26 cellular contexts compared by ENCODE assay signal in the genomic region with DNA sequence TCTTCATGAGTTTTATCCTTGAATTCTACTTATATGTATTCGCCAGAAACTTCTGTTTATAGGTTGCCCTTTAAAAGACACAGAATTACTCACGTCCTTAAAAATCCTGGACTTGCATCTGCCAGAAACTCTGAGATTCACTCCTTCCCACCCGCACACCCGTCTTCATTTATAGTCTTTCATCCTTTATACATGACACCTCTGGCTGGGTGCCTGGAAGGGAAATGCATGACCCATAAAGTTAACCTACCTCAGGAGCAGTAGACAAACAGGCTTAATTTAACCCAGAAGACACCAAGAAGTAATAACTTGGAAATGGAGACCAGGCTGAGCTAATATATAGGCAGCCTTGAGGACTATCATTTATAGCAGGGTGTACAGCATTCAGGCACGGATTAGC.
A peak's percentile ranks its signal among the peaks of the same experiment; 100 is the strongest.
DNase-seq lines count a peak whose midpoint lies in the region; ATAC-seq and TF ChIP-seq lines count a peak whose summit lies in the region.
"Had no signal": no experiment of that assay in that cellular context is flagged by ENCODE, and none has a peak within 500 bp of the region (broad histone marks: within the 10 kb centered on the region; RNA-seq: fewer than 3 reads in every experiment).

No MANE protein-coding gene starts in this region.

- DNase-seq in EL, result peak; percentile 2
- peak; percentile 43 to 65 for DNase-seq in NCI-H446 (lab: John Stamatoyannopoulos, UW)
- DNase-seq in dedifferentiated amniotic fluid mesenchymal stem cell (ENCODE audit: extremely low spot score), result peak; percentile 47
- DNase-seq in left kidney (ENCODE audit: low read depth, low spot score), result peak; percentile 66
- no peak for DNase-seq in WTC11 (ENCODE audit: low spot score)
- DNase-seq in caudate nucleus (lab: John Stamatoyannopoulos, UW), result no peak
- no peak for DNase-seq in cerebellar nuclear complex (lab: John Stamatoyannopoulos, UW)
- DNase-seq: ACHN; activated CD8-positive, alpha-beta memory T cell treated with anti-CD3 and anti-CD28 coated beads, Interleukin-2, amount 10 ng/mL, durations not matched to agents 7 days and 5 days; activated gamma-delta T cell treated with Interleukin-2 at 50 U/mL for 16 hours; activated T-cell treated with anti-CD3 and anti-CD28 coated beads, Interleukin-2, amount 50 U/mL, for 4 hours; DMS53; H9; islet precursor cell; midbrain; MV-4-11; naive thymus-derived CD4-positive, alpha-beta T cell; NCI-H1436 treated with DMSO at 0.1 percent for 48 hours; NCI-H2107; NCI-H524; nucleus accumbens; OCI-M1; trophoblast cell had no signal

- no peak overlapping the region for H3K27ac Mint-ChIP-seq in WTC11
- H3K27ac Mint-ChIP-seq: activated CD8-positive, alpha-beta memory T cell treated with anti-CD3 and anti-CD28 coated beads, Interleukin-2, amount 10 ng/mL, durations not matched to agents 7 days and 5 days; H9; naive thymus-derived CD4-positive, alpha-beta T cell; stimulated activated memory B cell treated with anti-CD40 and anti-IgM and Interleukin-4, amounts not matched to agents 10 μg/mL and 1 μg/mL and 100 μg/mL, for 72 hours had no signal

- ATAC-seq in HG03354 (IDR thresholded peaks at IDR 0.05; ENCODE audit: poor library complexity, severe bottlenecking, unreplicated experiment) (no peak), WTC11 (no peak)
- ATAC-seq: activated CD8-positive, alpha-beta memory T cell treated with anti-CD3 and anti-CD28 coated beads, Interleukin-2, amount 10 ng/mL, durations not matched to agents 7 days and 5 days; activated T-cell treated with anti-CD3 and anti-CD28 coated beads, Interleukin-2, amount 50 U/mL, for 4 hours; naive thymus-derived CD4-positive, alpha-beta T cell; stimulated activated memory B cell treated with anti-CD40 and anti-IgM and Interleukin-4, amounts not matched to agents 10 μg/mL and 1 μg/mL and 100 μg/mL, for 72 hours had no signal

- H3K9me3 Mint-ChIP-seq in WTC11, result no peaks in the 10 kb centered on the region

- TF ChIP-seq CTCF in WTC11 (IDR thresholded peaks at IDR 0.05), result no peak

- H3K27me3 Mint-ChIP-seq in WTC11 (ENCODE audit: low read depth), result no peaks in the 10 kb centered on the region
- H3K27me3 Mint-ChIP-seq: activated CD8-positive, alpha-beta memory T cell treated with anti-CD3 and anti-CD28 coated beads, Interleukin-2, amount 10 ng/mL, durations not matched to agents 7 days and 5 days; naive thymus-derived CD4-positive, alpha-beta T cell; stimulated activated memory B cell treated with anti-CD40 and anti-IgM and Interleukin-4, amounts not matched to agents 10 μg/mL and 1 μg/mL and 100 μg/mL, for 72 hours had no signal

- POLR2A ChIA-PET in WTC11 (lab: Charles Lee), result no interaction called here

- CTCF ChIA-PET in WTC11 (lab: Charles Lee), result no interaction called here

- H3K4me1 Mint-ChIP-seq in WTC11, result 0 out of 2 replicates have a peak, but pooled peaks cover 3% of the 10 kb centered on the region
- H3K4me1 Mint-ChIP-seq: activated CD8-positive, alpha-beta memory T cell treated with anti-CD3 and anti-CD28 coated beads, Interleukin-2, amount 10 ng/mL, durations not matched to agents 7 days and 5 days; H9; naive thymus-derived CD4-positive, alpha-beta T cell; stimulated activated memory B cell treated with anti-CD40 and anti-IgM and Interleukin-4, amounts not matched to agents 10 μg/mL and 1 μg/mL and 100 μg/mL, for 72 hours had no signal

- H3K27ac ChIP-seq in caudate nucleus (ENCODE audit: low read depth, low read length), result no peak overlapping the region
- H3K27ac ChIP-seq: HL-60 had no signal

- no peak overlapping the region for H3K4me3 Mint-ChIP-seq in WTC11
- H3K4me3 Mint-ChIP-seq: activated CD8-positive, alpha-beta memory T cell treated with anti-CD3 and anti-CD28 coated beads, Interleukin-2, amount 10 ng/mL, durations not matched to agents 7 days and 5 days; activated T-cell treated with anti-CD3 and anti-CD28 coated beads, Interleukin-2, amount 50 U/mL, for 4 hours; H9; naive thymus-derived CD4-positive, alpha-beta T cell; stimulated activated memory B cell treated with anti-CD40 and anti-IgM and Interleukin-4, amounts not matched to agents 10 μg/mL and 1 μg/mL and 100 μg/mL, for 72 hours had no signal

- no peaks in the 10 kb centered on the region for H3K36me3 Mint-ChIP-seq in WTC11
- H3K36me3 Mint-ChIP-seq: activated CD8-positive, alpha-beta memory T cell treated with anti-CD3 and anti-CD28 coated beads, Interleukin-2, amount 10 ng/mL, durations not matched to agents 7 days and 5 days; naive thymus-derived CD4-positive, alpha-beta T cell; stimulated activated memory B cell treated with anti-CD40 and anti-IgM and Interleukin-4, amounts not matched to agents 10 μg/mL and 1 μg/mL and 100 μg/mL, for 72 hours had no signal

TF ChIP-seq in WTC11, 78 proteins besides CTCF, POLR2A, EP300 and RAD21:
- TF ChIP-seq, protein P1, sequence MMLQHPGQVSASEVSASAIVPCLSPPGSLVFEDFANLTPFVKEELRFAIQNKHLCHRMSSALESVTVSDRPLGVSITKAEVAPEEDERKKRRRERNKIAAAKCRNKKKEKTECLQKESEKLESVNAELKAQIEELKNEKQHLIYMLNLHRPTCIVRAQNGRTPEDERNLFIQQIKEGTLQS (CRISPR knock-in tag; conservative IDR thresholded peaks at IDR 0.05), result no peak
- TF ChIP-seq ZNF232 (CRISPR knock-in tag; IDR thresholded peaks at IDR 0.05) (no peak), FOXJ3 (CRISPR knock-in tag; IDR thresholded peaks at IDR 0.05; ENCODE audit: borderline replicate concordance) (no peak), GRHL2 (CRISPR knock-in tag; IDR thresholded peaks at IDR 0.05; ENCODE audit: insufficient replicate concordance, severe bottlenecking) (no peak), RORB (CRISPR knock-in tag; IDR thresholded peaks at IDR 0.05) (no peak), GABPB1 (CRISPR knock-in tag; IDR thresholded peaks at IDR 0.05) (no peak), ELF4 (CRISPR knock-in tag; IDR thresholded peaks at IDR 0.05; ENCODE audit: low read depth) (no peak), TEAD1 (CRISPR knock-in tag; IDR thresholded peaks at IDR 0.05) (no peak), ZNF423 (CRISPR knock-in tag; IDR thresholded peaks at IDR 0.05) (no peak), ESRRA (CRISPR knock-in tag; IDR thresholded peaks at IDR 0.05; ENCODE audit: borderline replicate concordance) (no peak), JAZF1 (CRISPR knock-in tag; IDR thresholded peaks at IDR 0.05) (no peak), ATF1 (CRISPR knock-in tag; IDR thresholded peaks at IDR 0.05) (no peak), ZNF317 (CRISPR knock-in tag; IDR thresholded peaks at IDR 0.05; ENCODE audit: borderline replicate concordance, low read depth) (no peak), SMAD4 (CRISPR knock-in tag; IDR thresholded peaks at IDR 0.05) (no peak)
- TF ChIP-seq, protein P2, sequence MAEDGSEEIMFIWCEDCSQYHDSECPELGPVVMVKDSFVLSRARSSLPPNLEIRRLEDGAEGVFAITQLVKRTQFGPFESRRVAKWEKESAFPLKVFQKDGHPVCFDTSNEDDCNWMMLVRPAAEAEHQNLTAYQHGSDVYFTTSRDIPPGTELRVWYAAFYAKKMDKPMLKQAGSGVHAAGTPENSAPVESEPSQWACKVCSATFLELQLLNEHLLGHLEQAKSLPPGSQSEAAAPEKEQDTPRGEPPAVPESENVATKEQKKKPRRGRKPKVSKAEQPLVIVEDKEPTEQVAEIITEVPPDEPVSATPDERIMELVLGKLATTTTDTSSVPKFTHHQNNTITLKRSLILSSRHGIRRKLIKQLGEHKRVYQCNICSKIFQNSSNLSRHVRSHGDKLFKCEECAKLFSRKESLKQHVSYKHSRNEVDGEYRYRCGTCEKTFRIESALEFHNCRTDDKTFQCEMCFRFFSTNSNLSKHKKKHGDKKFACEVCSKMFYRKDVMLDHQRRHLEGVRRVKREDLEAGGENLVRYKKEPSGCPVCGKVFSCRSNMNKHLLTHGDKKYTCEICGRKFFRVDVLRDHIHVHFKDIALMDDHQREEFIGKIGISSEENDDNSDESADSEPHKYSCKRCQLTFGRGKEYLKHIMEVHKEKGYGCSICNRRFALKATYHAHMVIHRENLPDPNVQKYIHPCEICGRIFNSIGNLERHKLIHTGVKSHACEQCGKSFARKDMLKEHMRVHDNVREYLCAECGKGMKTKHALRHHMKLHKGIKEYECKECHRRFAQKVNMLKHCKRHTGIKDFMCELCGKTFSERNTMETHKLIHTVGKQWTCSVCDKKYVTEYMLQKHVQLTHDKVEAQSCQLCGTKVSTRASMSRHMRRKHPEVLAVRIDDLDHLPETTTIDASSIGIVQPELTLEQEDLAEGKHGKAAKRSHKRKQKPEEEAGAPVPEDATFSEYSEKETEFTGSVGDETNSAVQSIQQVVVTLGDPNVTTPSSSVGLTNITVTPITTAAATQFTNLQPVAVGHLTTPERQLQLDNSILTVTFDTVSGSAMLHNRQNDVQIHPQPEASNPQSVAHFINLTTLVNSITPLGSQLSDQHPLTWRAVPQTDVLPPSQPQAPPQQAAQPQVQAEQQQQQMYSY (CRISPR knock-in tag; IDR thresholded peaks at IDR 0.05), result no peak
- TF ChIP-seq, protein P3, sequence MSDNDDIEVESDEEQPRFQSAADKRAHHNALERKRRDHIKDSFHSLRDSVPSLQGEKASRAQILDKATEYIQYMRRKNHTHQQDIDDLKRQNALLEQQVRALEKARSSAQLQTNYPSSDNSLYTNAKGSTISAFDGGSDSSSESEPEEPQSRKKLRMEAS (CRISPR knock-in tag; IDR thresholded peaks at IDR 0.05), result no peak

Comparison
In these comparisons a context has a peak if more than half of its experiments do, and no peak if none do; other contexts are left out.
1. DNase-seq: peak in EL (single experiment), NCI-H446 (2 of 2), dedifferentiated amniotic fluid mesenchymal stem cell (single experiment) and left kidney (single experiment); none in WTC11 (single experiment), caudate nucleus (0 of 61) and cerebellar nuclear complex (0 of 2).